In the genomic region with DNA sequence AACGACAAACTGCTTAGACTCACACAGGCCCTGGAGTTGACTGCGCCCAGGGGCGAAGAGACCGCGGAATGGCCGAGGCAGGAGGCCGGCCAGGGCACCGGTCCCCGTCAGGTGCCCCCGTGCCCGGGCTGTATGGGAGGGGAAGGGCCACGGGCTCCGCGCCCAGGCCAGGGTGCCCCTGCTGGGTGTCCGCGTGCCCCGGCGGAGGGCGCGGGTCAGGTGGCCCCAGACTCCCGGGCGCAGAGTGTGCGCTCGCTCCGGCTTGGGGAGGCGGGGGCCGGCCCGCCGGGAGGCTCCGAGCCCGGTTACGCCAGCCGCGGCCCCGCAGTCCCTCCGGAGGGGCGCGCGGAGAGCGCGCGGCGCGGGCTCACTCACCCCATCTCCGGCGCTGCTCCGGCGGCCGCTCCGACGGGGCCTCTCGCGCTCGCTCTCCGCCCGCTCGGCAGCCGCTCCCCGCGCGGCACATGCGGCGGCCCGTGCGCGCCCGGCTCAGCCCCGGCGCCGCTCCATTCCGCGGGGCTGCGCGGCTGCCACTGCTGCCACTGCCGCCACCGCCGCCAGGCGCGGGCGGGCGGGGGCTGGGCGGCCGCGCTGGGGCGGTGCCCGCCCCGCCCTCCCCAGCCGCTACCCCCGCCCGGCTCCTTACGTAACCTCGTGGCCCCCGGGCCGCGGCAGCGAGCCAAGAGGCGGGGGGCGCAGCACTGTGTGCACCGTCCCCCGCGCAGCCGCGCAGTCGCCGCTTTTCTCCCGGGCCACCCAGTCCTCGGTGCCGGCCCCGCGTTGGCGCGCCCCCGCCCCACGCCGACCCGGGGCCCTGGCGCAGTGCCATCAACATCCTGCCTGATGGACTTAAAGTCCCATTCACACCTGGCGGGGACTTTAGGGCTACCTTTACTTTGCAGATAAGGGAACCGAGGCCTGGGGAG, we compare ENCODE assay signal across 1 cellular context.
TF ChIP-seq lines count a peak whose summit lies in the region.

Gene HOMER2, minus strand, starts transcription at position 565 of the 926 bp plus-strand sequence. Its CDS starts 185 bp downstream, at position 380.

TF ChIP-seq in IMR-90, 13 proteins besides CTCF, POLR2A, EP300 and RAD21 (continued from another document):
- TF ChIP-seq MXI1 (IDR thresholded peaks at IDR 0.05; ENCODE audit: borderline replicate concordance, low read depth, low read length), result no peak
- TF ChIP-seq RCOR1 (IDR thresholded peaks at IDR 0.05; ENCODE audit: insufficient replicate concordance, low read length), result no peak
- TF ChIP-seq MAFK (IDR thresholded peaks at IDR 0.05; ENCODE audit: low read depth, low read length), result no peak
- no peak for TF ChIP-seq CEBPB (IDR thresholded peaks at IDR 0.05; ENCODE audit: low read depth, low read length)
- TF ChIP-seq FOS (IDR thresholded peaks at IDR 0.05; ENCODE audit: low read depth, low read length), result no peak
- TF ChIP-seq NFE2L2 (IDR thresholded peaks at IDR 0.05; ENCODE audit: low read depth, low read length), result no peak
- TF ChIP-seq MAZ (IDR thresholded peaks at IDR 0.05; ENCODE audit: borderline replicate concordance, low read depth, low read length), result no peak
- TF ChIP-seq CHD1 (IDR thresholded peaks at IDR 0.05; ENCODE audit: low read depth, low read length), result no peak
- TF ChIP-seq BHLHE40 (IDR thresholded peaks at IDR 0.05; ENCODE audit: low read depth, low read length), result no peak
- no peak for TF ChIP-seq USF2 (IDR thresholded peaks at IDR 0.05; ENCODE audit: low read depth, low read length)
